Comparison of ENCODE assay signal across 8 cellular contexts in the genomic region with DNA sequence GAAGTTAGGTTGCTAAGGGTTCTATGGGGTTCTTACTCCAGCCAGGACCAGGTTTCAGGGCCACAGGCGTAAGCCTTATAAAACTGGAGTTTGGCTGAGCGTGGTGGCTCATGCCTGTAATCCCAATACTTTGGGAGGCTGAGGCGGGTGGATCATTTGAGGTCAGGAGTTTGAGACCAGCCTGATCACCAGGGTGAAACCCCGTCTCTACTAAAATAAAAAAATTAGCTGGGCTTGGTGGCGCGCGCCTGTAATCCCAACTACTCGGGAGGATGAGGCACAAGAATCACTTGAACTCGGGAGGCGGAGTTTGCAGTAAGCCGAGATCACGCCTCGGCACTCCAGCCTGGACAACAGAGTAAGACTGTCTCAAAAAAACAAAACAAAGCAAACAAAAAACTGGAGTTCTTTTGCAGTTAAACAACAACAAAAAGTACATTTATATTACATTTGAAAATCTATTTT. TPM values are rescaled to one million over a fixed set of nuclear protein-coding genes. Genes with fewer than 3 reads are reported as not detected.
DNase-seq lines count a peak whose midpoint lies in the region; ATAC-seq and TF ChIP-seq lines count a peak whose summit lies in the region.

No MANE protein-coding gene starts in this region.

- TF ChIP-seq CTCF in heart right ventricle (IDR thresholded peaks at IDR 0.05), result no peak
- no peak for TF ChIP-seq CTCF in brain (conservative IDR thresholded peaks at IDR 0.05)
- no peak for TF ChIP-seq CTCF in mesothelial cell of epicardium (IDR thresholded peaks at IDR 0.05; ENCODE audit: unreplicated experiment)
- TF ChIP-seq CTCF in vagina (IDR thresholded peaks at IDR 0.05), result no peak

- intact Hi-C loops in heart right ventricle (cut with DNase I), result loop anchor here in 4 of 10 donors (5.0 to 10.0 kb wide), 4 partner anchors 64 to 336 kb away; a partner anchor contains a TSS
- intact Hi-C loops in left cardiac atrium (cut with DNase I), result no loop called here
- intact Hi-C loops in vagina (cut with DNase I), result no loop called here

- peaks cover 10% of the 10 kb centered on the region for H3K36me3 Mint-ChIP-seq in brain
- no peaks in the 10 kb centered on the region for H3K36me3 Mint-ChIP-seq in mesothelial cell of epicardium

- H3K27ac Mint-ChIP-seq in brain, result peak overlapping the region; percentile 80 to 96 (median 93)
- peak overlapping the region; percentile 93 for H3K27ac Mint-ChIP-seq in mesothelial cell of epicardium

- no peak for TF ChIP-seq POLR2A in vagina (IDR thresholded peaks at IDR 0.05)

- WGBS in heart right ventricle, 2 donors, result 65 to 69% methylated on average over 13 of the region's 13 CpGs

- H3K4me3 Mint-ChIP-seq in brain, result peak overlapping the region; percentile 88 to 97 (median 93)
- peak overlapping the region; percentile 91 for H3K4me3 Mint-ChIP-seq in mesothelial cell of epicardium

- DNase-seq in heart right ventricle (no peak), left cardiac atrium (no peak), mesothelial cell of epicardium (ENCODE audit: low spot score in 2 of 2, unreplicated experiment in 2 of 2) (no peak), vagina (ENCODE audit: extremely low spot score in 2 of 2) (no peak), RKO (ENCODE audit: low spot score) (no peak), AG08395 (ENCODE audit: low spot score) (no peak), mucosa of gallbladder (ENCODE audit: low spot score) (no peak)

- H3K36me3 ChIP-seq in heart right ventricle (peaks cover 0 to 23% (median 4%) of the 10 kb centered on the region in 9 donors), vagina (peaks cover 0 to 11% of the 10 kb centered on the region in 2 donors)

- H3K9me3 ChIP-seq in heart right ventricle, result no peaks in the 10 kb centered on the region
- no peaks in the 10 kb centered on the region for H3K9me3 ChIP-seq in vagina

- H3K4me3 ChIP-seq in heart right ventricle (peak overlapping the region in 9 of 10 donors; percentile 48 to 96 (median 79)), vagina (peak overlapping the region; percentile 78 to 88)

- H3K27me3 ChIP-seq in heart right ventricle (no peaks in the 10 kb centered on the region), vagina (no peaks in the 10 kb centered on the region)

- H3K4me1 ChIP-seq in heart right ventricle, result peaks cover 0 to 34% (median 13%) of the 10 kb centered on the region in 9 donors
- H3K4me1 ChIP-seq in vagina, result peaks cover 15% of the 10 kb centered on the region

- ATAC-seq in heart right ventricle (no peak), left cardiac atrium (no peak)

- peaks cover 6% of the 10 kb centered on the region for H3K27me3 Mint-ChIP-seq in brain
- H3K27me3 Mint-ChIP-seq in mesothelial cell of epicardium (ENCODE audit: low read depth), result no peaks in the 10 kb centered on the region

- H3K27ac ChIP-seq in heart right ventricle (peak overlapping the region in 9 of 10 donors; percentile 56 to 91 (median 83)), vagina (no peak overlapping the region)

- H3K9me3 Mint-ChIP-seq in brain (no peaks in the 10 kb centered on the region), mesothelial cell of epicardium (no peaks in the 10 kb centered on the region)

- H3K4me1 Mint-ChIP-seq in brain (peaks cover 18% of the 10 kb centered on the region), mesothelial cell of epicardium (peaks cover 15% of the 10 kb centered on the region)

RNA-seq across cellular contexts. Expression of a gene that starts 0.3 kb away (rescaled TPM):
- total RNA-seq in heart right ventricle (10 to 100 TPM; 11.1 to 30.5 (median 20.8) TPM), left cardiac atrium (10 to 100 TPM in 1 of 2 donors, 1 to 10 TPM in 1; 7.6 to 27.2 TPM), mesothelial cell of epicardium (35.7 to 42.4 TPM (median 41.9 TPM) in 3 replicates), vagina (32.7 TPM), mucosa of gallbladder (20.9 TPM)
- polyA plus RNA-seq in heart right ventricle (10 to 100 TPM; 29.3 to 46.6 TPM), brain (ENCODE audit: insufficient read depth, low read depth, low replicate concordance) (21.0 TPM)

RNA-seq across cellular contexts. Expression of a gene that starts 24.5 kb away (rescaled TPM):
- 100 to 1,000 TPM; 187 to 389 (median 246) TPM for total RNA-seq in heart right ventricle
- 100 to 1,000 TPM in 1 of 2 donors, 10 to 100 TPM in 1; 21.5 to 323 TPM for polyA plus RNA-seq in heart right ventricle
- total RNA-seq in left cardiac atrium, result 100 to 1,000 TPM; 258 to 344 TPM
- 278 TPM for polyA plus RNA-seq in brain (ENCODE audit: insufficient read depth, low read depth, low replicate concordance)
- total RNA-seq in mesothelial cell of epicardium, result 188 to 197 TPM (median 188 TPM) in 3 replicates
- 224 TPM for total RNA-seq in vagina
- total RNA-seq in mucosa of gallbladder, result 270 TPM

RNA-seq across cellular contexts. Expression of a gene that starts 44.3 kb away (rescaled TPM):
- total RNA-seq in heart right ventricle, result 10 to 100 TPM; 11.7 to 20.3 (median 15.1) TPM
- 10 to 100 TPM; 31.0 to 31.3 TPM for polyA plus RNA-seq in heart right ventricle
- total RNA-seq in left cardiac atrium, result 10 to 100 TPM; 16.6 to 18.6 TPM
- polyA plus RNA-seq in brain (ENCODE audit: insufficient read depth, low read depth, low replicate concordance), result 27.5 TPM
- total RNA-seq in mesothelial cell of epicardium, result 28.2 to 31.2 TPM (median 30.6 TPM) in 3 replicates
- 37.6 TPM for total RNA-seq in vagina
- 33.8 TPM for total RNA-seq in mucosa of gallbladder

RNA-seq across cellular contexts. Expression of a gene that starts 44.5 kb away (rescaled TPM):
- 10 to 100 TPM; 13.4 to 27.3 (median 18.4) TPM for total RNA-seq in heart right ventricle
- polyA plus RNA-seq in heart right ventricle, result 10 to 100 TPM; 21.1 to 49.6 TPM
- total RNA-seq in left cardiac atrium, result 10 to 100 TPM; 26.2 to 26.5 TPM
- 27.2 TPM for polyA plus RNA-seq in brain (ENCODE audit: insufficient read depth, low read depth, low replicate concordance)
- total RNA-seq in mesothelial cell of epicardium, result 36.9 to 41.4 TPM (median 39.7 TPM) in 3 replicates
- total RNA-seq in vagina, result 27.3 TPM
- total RNA-seq in mucosa of gallbladder, result 37.4 TPM
